In genomic region chr22:20752104-20752741, GRCh38 we compare ENCODE assay signal across 31 cellular contexts. TPM values are rescaled to one million over a fixed set of nuclear protein-coding genes. Genes with fewer than 3 reads are reported as not detected.
"Had no signal": no experiment of that assay in that cellular context is flagged by ENCODE, and none has a peak within 500 bp of the region (broad histone marks: within the 10 kb centered on the region; RNA-seq: fewer than 3 reads in every experiment).

No MANE protein-coding gene starts in this region.

- H3K9me3 ChIP-seq: heart left ventricle, left lung, lower lobe of right lung, mucosa of descending colon, prostate gland, sigmoid colon, stomach, tibial artery, upper lobe of right lung had no signal

- H3K27ac ChIP-seq: foreskin keratinocyte, heart left ventricle, left lung, lower lobe of right lung, sigmoid colon, stomach, tibial artery, upper lobe of right lung had no signal

- DNase-seq: activated B cell treated with CpG ODN at 0.5 μM for 24 hours; activated CD4-positive, alpha-beta T cell treated with anti-CD3 and anti-CD28 coated beads, Interleukin-2, amount 50 U/mL, for 1 hour; activated CD8-positive, alpha-beta T cell treated with anti-CD3 and anti-CD28 coated beads for 36 hours; activated naive CD4-positive, alpha-beta T cell; activated T-cell treated with anti-CD3 and anti-CD28 coated beads, Interleukin-2, amount 50 U/mL, for 48 hours; anterior cingulate cortex; cortex of kidney; foreskin keratinocyte; heart left ventricle; hypothalamus; immature natural killer cell; lower lobe of right lung; mucosa of descending colon; sigmoid colon; small intestine; stimulated activated CD4-positive, alpha-beta T cell treated with anti-CD3 and anti-CD28 coated beads, Interleukin-4, amount 100 ng/mL, for 4 hours; stimulated activated CD8-positive, alpha-beta memory T cell treated with anti-CD3 and anti-CD28 coated beads, Interleukin-4, amount 100 ng/mL, for 48 hours; stimulated activated naive B cell treated with anti-CD40 and anti-IgM and Interleukin-4, amounts not matched to agents 10 μg/mL and 1 μg/mL and 100 μg/mL, for 72 hours; stomach; T-helper 1 cell; tibial artery; upper lobe of right lung had no signal

- ATAC-seq: activated CD8-positive, alpha-beta T cell treated with anti-CD3 and anti-CD28 coated beads for 36 hours; activated naive CD4-positive, alpha-beta T cell treated with anti-CD3 and anti-CD28 coated beads, Interleukin-2, amount 50 U/mL, for 72 hours; esophagus mucosa; foreskin keratinocyte; heart left ventricle; left lung; lower lobe of right lung; mucosa of descending colon; natural killer cell treated with Interleukin-12 subunit alpha and Interleukin-12 subunit beta and Interleukin-15 and Interleukin-18, amount 100 ng/mL, for 72 hours; stimulated activated naive B cell treated with anti-CD40 and anti-IgM and Interleukin-4, amounts not matched to agents 10 μg/mL and 1 μg/mL and 100 μg/mL, for 72 hours; upper lobe of right lung had no signal

- FAIRE-seq: bronchial epithelial cell, small intestine had no signal

- H3K27me3 ChIP-seq: foreskin keratinocyte, heart left ventricle, left lung, sigmoid colon, stomach, tibial artery, upper lobe of right lung had no signal

- H3K4me1 ChIP-seq: foreskin keratinocyte had no signal

- H3K36me3 ChIP-seq: prostate gland had no signal

- H3K4me3 ChIP-seq: heart left ventricle, left lung, lower lobe of right lung, mucosa of descending colon, prostate gland, sigmoid colon, stomach, tibial artery, upper lobe of right lung had no signal

RNA-seq across cellular contexts. Expression of gene SERPIND1, which starts 21.7 kb away (rescaled TPM):
- total RNA-seq: activated B cell treated with CpG ODN at 0.5 μM for 24 hours; activated CD8-positive, alpha-beta T cell treated with anti-CD3 and anti-CD28 coated beads for 36 hours; activated naive CD4-positive, alpha-beta T cell treated with anti-CD3 and anti-CD28 coated beads, Interleukin-2, amount 50 U/mL, for 72 hours; bronchial epithelial cell; foreskin keratinocyte; kidney epithelial cell; mucosa of descending colon; myocyte; osteocyte; prostate gland; sigmoid colon had no signal
- polyA plus RNA-seq: foreskin keratinocyte had no signal
